ENCODE assay signal across 11 cellular contexts in the genomic region with DNA sequence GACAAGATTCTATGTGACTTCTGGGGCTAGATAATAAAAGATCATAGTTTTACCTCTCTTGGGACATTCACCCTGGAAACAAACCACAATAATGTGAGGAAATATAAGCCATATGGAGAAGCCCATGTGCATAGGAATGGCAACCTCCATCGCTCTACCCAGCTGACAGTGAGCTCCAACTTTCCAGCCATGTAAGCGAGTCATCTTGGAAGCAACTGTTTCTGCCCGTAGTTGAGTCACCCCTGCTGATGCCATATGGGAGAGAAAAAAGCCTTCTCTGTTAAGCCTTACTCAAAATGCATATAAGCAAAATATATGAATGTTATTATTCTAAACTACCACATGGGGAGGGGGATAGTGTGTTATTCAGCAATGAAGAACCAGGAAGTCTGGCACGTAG. TPM values are rescaled to one million over a fixed set of nuclear protein-coding genes. Genes with fewer than 3 reads are reported as not detected.
DNase-seq lines count a peak whose midpoint lies in the region; ATAC-seq and TF ChIP-seq lines count a peak whose summit lies in the region.
"Had no signal": no experiment of that assay in that cellular context is flagged by ENCODE, and none has a peak within 500 bp of the region (broad histone marks: within the 10 kb centered on the region; RNA-seq: fewer than 3 reads in every experiment).

No MANE protein-coding gene starts in this region.

- H3K4me3 ChIP-seq in GM23338, result no peak overlapping the region
- H3K4me3 ChIP-seq in effector memory CD4-positive, alpha-beta T cell (ENCODE audit: insufficient read depth, low read depth, low read length, poor library complexity, severe bottlenecking), result no peak overlapping the region
- H3K4me3 ChIP-seq: right atrium auricular region had no signal

- peak; percentile 53 for DNase-seq in DMS 273 (lab: John Stamatoyannopoulos, UW; ENCODE audit: unreplicated experiment)
- peak; percentile 40 for DNase-seq in HPDE6-E6E7 (ENCODE audit: extremely low spot score)
- peak; percentile 72 for DNase-seq in amniotic epithelial cell (ENCODE audit: low read depth)
- DNase-seq in hepatic stellate cell (ENCODE audit: low spot score), result peak; percentile 47
- DNase-seq in GM23338 (ENCODE audit: low spot score), result no peak
- no peak for DNase-seq in effector memory CD4-positive, alpha-beta T cell
- no peak for DNase-seq in NCI-H510A treated with DMSO at 0.1 percent for 48 hours (lab: John Stamatoyannopoulos, UW)

- H3K9me3 Mint-ChIP-seq in GM23338, result no peaks in the 10 kb centered on the region
- H3K9me3 Mint-ChIP-seq: dendritic cell treated with granulocyte-macrophage colony-stimulating factor and Interleukin-4, amounts not matched to agents 40 ng/mL and 50 ng/mL, for 4 days had no signal

- no peak overlapping the region for H2AFZ ChIP-seq in GM23338

- H3K9me2 ChIP-seq in GM23338 (ENCODE audit: insufficient read depth), result peaks cover 2% of the 10 kb centered on the region; the same call in 1 of the 2 replicates

- TF ChIP-seq CTCF in GM23338 (conservative IDR thresholded peaks at IDR 0.05; ENCODE audit: low read depth in 2 of 2), result no peak

- no peaks in the 10 kb centered on the region for H3K4me1 ChIP-seq in GM23338 (ENCODE audit: insufficient read depth)
- peaks cover 7% of the 10 kb centered on the region for H3K4me1 ChIP-seq in effector memory CD4-positive, alpha-beta T cell (ENCODE audit: control insufficient read depth, insufficient read depth, low read length, poor library complexity, severe bottlenecking)
- H3K4me1 ChIP-seq: right atrium auricular region had no signal

- H3F3A ChIP-seq in GM23338 (replicated peaks; ENCODE audit: low read depth), result no peaks in the 10 kb centered on the region

- H3K36me3 ChIP-seq in GM23338 (ENCODE audit: insufficient read depth), result no peaks in the 10 kb centered on the region
- H3K36me3 ChIP-seq in effector memory CD4-positive, alpha-beta T cell (ENCODE audit: control insufficient read depth, insufficient read depth, low read length), result no peaks in the 10 kb centered on the region
- H3K36me3 ChIP-seq: right atrium auricular region had no signal

- no peaks in the 10 kb centered on the region for H3K36me3 Mint-ChIP-seq in GM23338 (ENCODE audit: low read depth)

- no peak overlapping the region for H3K4me3 Mint-ChIP-seq in GM23338
- H3K4me3 Mint-ChIP-seq: dendritic cell treated with granulocyte-macrophage colony-stimulating factor and Interleukin-4, amounts not matched to agents 40 ng/mL and 50 ng/mL, for 4 days had no signal

- no peak overlapping the region for H3K4me2 ChIP-seq in GM23338

- no peak overlapping the region for H3K27ac ChIP-seq in GM23338 (ENCODE audit: low read depth)
- no peak overlapping the region for H3K27ac ChIP-seq in effector memory CD4-positive, alpha-beta T cell (ENCODE audit: insufficient read depth, low read length, poor library complexity, severe bottlenecking)
- H3K27ac ChIP-seq: right atrium auricular region, VCaP had no signal

- H3K27me3 Mint-ChIP-seq in GM23338 (ENCODE audit: insufficient read depth, low read depth, poor library complexity), result no peaks in the 10 kb centered on the region
- H3K27me3 Mint-ChIP-seq: dendritic cell treated with granulocyte-macrophage colony-stimulating factor and Interleukin-4, amounts not matched to agents 40 ng/mL and 50 ng/mL, for 4 days had no signal

- H3K27ac Mint-ChIP-seq in GM23338, result no peak overlapping the region
- H3K27ac Mint-ChIP-seq: dendritic cell treated with granulocyte-macrophage colony-stimulating factor and Interleukin-4, amounts not matched to agents 40 ng/mL and 50 ng/mL, for 4 days had no signal

- peaks cover 5% of the 10 kb centered on the region; the same call in 1 of the 3 replicates for H3K4me1 Mint-ChIP-seq in GM23338

- H4K20me1 ChIP-seq in GM23338 (replicated peaks; ENCODE audit: insufficient read depth), result no peaks in the 10 kb centered on the region

- no peaks in the 10 kb centered on the region for H3K9me3 ChIP-seq in effector memory CD4-positive, alpha-beta T cell (ENCODE audit: control insufficient read depth, low read length)
- H3K9me3 ChIP-seq: right atrium auricular region had no signal

- ATAC-seq in GM23338 (no peak), HG03342 (IDR thresholded peaks at IDR 0.05; ENCODE audit: unreplicated experiment) (no peak)

- no peaks in the 10 kb centered on the region for H3K27me3 ChIP-seq in GM23338 (ENCODE audit: insufficient read depth)
- no peaks in the 10 kb centered on the region for H3K27me3 ChIP-seq in effector memory CD4-positive, alpha-beta T cell (replicated peaks; ENCODE audit: control insufficient read depth, insufficient read depth, low read length, poor library complexity, severe bottlenecking)
- H3K27me3 ChIP-seq: right atrium auricular region had no signal

- no peaks in the 10 kb centered on the region for H3K79me2 ChIP-seq in GM23338 (replicated peaks; ENCODE audit: insufficient read depth)

TF ChIP-seq in GM23338, 12 proteins besides CTCF, POLR2A, EP300 and RAD21 (continues in another document):
- TF ChIP-seq STAT1 (IDR thresholded peaks at IDR 0.05; ENCODE audit: unreplicated experiment), result no peak
- TF ChIP-seq, protein P1, sequence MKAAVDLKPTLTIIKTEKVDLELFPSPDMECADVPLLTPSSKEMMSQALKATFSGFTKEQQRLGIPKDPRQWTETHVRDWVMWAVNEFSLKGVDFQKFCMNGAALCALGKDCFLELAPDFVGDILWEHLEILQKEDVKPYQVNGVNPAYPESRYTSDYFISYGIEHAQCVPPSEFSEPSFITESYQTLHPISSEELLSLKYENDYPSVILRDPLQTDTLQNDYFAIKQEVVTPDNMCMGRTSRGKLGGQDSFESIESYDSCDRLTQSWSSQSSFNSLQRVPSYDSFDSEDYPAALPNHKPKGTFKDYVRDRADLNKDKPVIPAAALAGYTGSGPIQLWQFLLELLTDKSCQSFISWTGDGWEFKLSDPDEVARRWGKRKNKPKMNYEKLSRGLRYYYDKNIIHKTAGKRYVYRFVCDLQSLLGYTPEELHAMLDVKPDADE (IDR thresholded peaks at IDR 0.05), result no peak
- TF ChIP-seq EZH2phosphoT487 (IDR thresholded peaks at IDR 0.05; ENCODE audit: unreplicated experiment), result no peak
- TF ChIP-seq, protein P2, sequence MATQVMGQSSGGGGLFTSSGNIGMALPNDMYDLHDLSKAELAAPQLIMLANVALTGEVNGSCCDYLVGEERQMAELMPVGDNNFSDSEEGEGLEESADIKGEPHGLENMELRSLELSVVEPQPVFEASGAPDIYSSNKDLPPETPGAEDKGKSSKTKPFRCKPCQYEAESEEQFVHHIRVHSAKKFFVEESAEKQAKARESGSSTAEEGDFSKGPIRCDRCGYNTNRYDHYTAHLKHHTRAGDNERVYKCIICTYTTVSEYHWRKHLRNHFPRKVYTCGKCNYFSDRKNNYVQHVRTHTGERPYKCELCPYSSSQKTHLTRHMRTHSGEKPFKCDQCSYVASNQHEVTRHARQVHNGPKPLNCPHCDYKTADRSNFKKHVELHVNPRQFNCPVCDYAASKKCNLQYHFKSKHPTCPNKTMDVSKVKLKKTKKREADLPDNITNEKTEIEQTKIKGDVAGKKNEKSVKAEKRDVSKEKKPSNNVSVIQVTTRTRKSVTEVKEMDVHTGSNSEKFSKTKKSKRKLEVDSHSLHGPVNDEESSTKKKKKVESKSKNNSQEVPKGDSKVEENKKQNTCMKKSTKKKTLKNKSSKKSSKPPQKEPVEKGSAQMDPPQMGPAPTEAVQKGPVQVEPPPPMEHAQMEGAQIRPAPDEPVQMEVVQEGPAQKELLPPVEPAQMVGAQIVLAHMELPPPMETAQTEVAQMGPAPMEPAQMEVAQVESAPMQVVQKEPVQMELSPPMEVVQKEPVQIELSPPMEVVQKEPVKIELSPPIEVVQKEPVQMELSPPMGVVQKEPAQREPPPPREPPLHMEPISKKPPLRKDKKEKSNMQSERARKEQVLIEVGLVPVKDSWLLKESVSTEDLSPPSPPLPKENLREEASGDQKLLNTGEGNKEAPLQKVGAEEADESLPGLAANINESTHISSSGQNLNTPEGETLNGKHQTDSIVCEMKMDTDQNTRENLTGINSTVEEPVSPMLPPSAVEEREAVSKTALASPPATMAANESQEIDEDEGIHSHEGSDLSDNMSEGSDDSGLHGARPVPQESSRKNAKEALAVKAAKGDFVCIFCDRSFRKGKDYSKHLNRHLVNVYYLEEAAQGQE (IDR thresholded peaks at IDR 0.05; ENCODE audit: unreplicated experiment), result no peak
- TF ChIP-seq EZH2 (IDR thresholded peaks at IDR 0.05; ENCODE audit: low read depth, unreplicated experiment), result no peak
- TF ChIP-seq POLR2AphosphoS5 (IDR thresholded peaks at IDR 0.05; ENCODE audit: low read depth), result no peak
- TF ChIP-seq CREB1 (CRISPR knock-in tag; IDR thresholded peaks at IDR 0.05; ENCODE audit: low read depth), result no peak
- TF ChIP-seq ZNF331 (CRISPR knock-in tag; IDR thresholded peaks at IDR 0.05; ENCODE audit: low read depth), result no peak
- no peak for TF ChIP-seq JUNB (IDR thresholded peaks at IDR 0.05; ENCODE audit: unreplicated experiment)

RNA-seq across cellular contexts. Expression of a gene that starts 31.4 kb away (rescaled TPM):
- total RNA-seq in GM23338 (2014; rRNA removed; shearing (Covaris generic)), result 27.0 and 28.5 TPM in 2 replicates
- polyA plus RNA-seq in GM23338 (2016; fragmentation: Nextera tagmentation; extraction: Ambion mirVana), result 1.9 and 2.8 TPM in 2 replicates

Comparison
In these comparisons a context has a peak if more than half of its experiments do, and no peak if none do; other contexts are left out.
1. DNase-seq: peak in DMS 273 (single experiment), HPDE6-E6E7 (single experiment), amniotic epithelial cell (single experiment) and hepatic stellate cell (single experiment); none in GM23338 (single experiment), effector memory CD4-positive, alpha-beta T cell (0 of 3) and NCI-H510A treated with DMSO at 0.1 percent for 48 hours (single experiment).